ENCODE assay signal across 13 cellular contexts in the genomic region with DNA sequence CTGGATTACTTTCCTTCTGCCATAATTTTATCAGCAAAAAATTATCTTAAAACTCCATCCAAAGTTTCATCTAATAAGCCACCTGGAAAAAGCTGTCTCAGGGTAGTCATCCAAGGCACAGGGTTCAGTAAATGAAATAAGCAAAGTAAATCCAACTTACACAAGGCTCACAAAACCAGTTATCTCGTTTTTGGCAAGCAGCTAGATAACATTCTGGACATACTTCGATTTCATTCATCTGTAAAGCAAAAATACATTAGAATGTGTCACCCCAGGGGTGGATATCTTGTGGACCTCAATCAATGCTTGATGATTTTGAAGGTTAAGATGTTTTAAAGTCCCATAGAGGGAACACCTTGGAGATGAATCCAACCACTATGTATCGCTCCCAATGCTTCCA.
"Had no signal": no experiment of that assay in that cellular context is flagged by ENCODE, and none has a peak within 500 bp of the region (broad histone marks: within the 10 kb centered on the region; RNA-seq: fewer than 3 reads in every experiment).

No MANE protein-coding gene starts in this region.

- H3K27me3 Mint-ChIP-seq: naive thymus-derived CD8-positive, alpha-beta T cell had no signal

- H3K27ac ChIP-seq: body of pancreas, tibial nerve, WERI-Rb-1 had no signal

- H3K4me3 ChIP-seq: body of pancreas, lung, tibial nerve had no signal

- FAIRE-seq: small intestine had no signal

- H3K4me1 ChIP-seq: body of pancreas, tibial nerve had no signal

- ATAC-seq: body of pancreas; naive thymus-derived CD8-positive, alpha-beta T cell; right cardiac atrium had no signal

- DNase-seq: activated CD4-positive, alpha-beta T cell treated with anti-CD3 and anti-CD28 coated beads for 48 hours; activated CD8-positive, alpha-beta memory T cell treated with anti-CD3 and anti-CD28 coated beads for 24 hours; activated T-cell treated with anti-CD3 and anti-CD28 coated beads, Interleukin-2, amount 50 U/mL, for 1 hour; body of pancreas; central memory CD4-positive, alpha-beta T cell; cortex of kidney; naive thymus-derived CD8-positive, alpha-beta T cell; right cardiac atrium; small intestine; SW 1271; WERI-Rb-1 had no signal

- H3K27me3 ChIP-seq: body of pancreas, tibial nerve had no signal

- H3K9me3 Mint-ChIP-seq: naive thymus-derived CD8-positive, alpha-beta T cell had no signal

- H3K9me3 ChIP-seq: body of pancreas, tibial nerve had no signal

- H3K4me3 Mint-ChIP-seq: naive thymus-derived CD8-positive, alpha-beta T cell had no signal
